15 cellular contexts compared by ENCODE assay signal in genomic region chr9:34428325-34428958, GRCh38. TPM values are rescaled to one million over a fixed set of nuclear protein-coding genes. Genes with fewer than 3 reads are reported as not detected.
DNase-seq lines count a peak whose midpoint lies in the region; ATAC-seq and TF ChIP-seq lines count a peak whose summit lies in the region.
"Had no signal": no experiment of that assay in that cellular context is flagged by ENCODE, and none has a peak within 500 bp of the region (broad histone marks: within the 10 kb centered on the region; RNA-seq: fewer than 3 reads in every experiment).

No MANE protein-coding gene starts in this region.

- peaks cover 4 to 69% of the 10 kb centered on the region in 2 experiments; a peak in 3 of 4 replicates for H3K4me1 ChIP-seq in SK-N-SH (ENCODE audit: control insufficient read depth in 1 of 2, insufficient read depth in 2 of 2, low read depth in 1 of 2, low read length in 1 of 2)
- H3K4me1 ChIP-seq: A549 had no signal

- peaks cover 8% of the 10 kb centered on the region for H3F3A ChIP-seq in SK-N-SH (replicated peaks; ENCODE audit: insufficient read depth)

- TF ChIP-seq EP300 in SK-N-SH (IDR thresholded peaks at IDR 0.05; ENCODE audit: borderline replicate concordance in 1 of 2, low read depth in 1 of 2, low read length in 1 of 2), result peak in 1 of 2 experiments; percentile 89; a peak in 2 of 4 replicates

- peaks cover 82% of the 10 kb centered on the region for H4K20me1 ChIP-seq in SK-N-SH (ENCODE audit: insufficient read depth)

- no peak overlapping the region for H3K9ac ChIP-seq in SK-N-SH

- POLR2A ChIA-PET in SK-N-SH (lab: Yijun Ruan, JAX), result interaction anchor here (0.8 to 1.8 kb wide), 3 partner anchors 12 to 150 kb away, joined by 3 to 4 read pairs (median 3); no protein-coding TSS in a partner anchor

- peaks cover 0 to 2% of the 10 kb centered on the region in 2 experiments for H3K36me3 ChIP-seq in SK-N-SH (replicated peaks in 1 of 2; ENCODE audit: control insufficient read depth in 1 of 2, insufficient read depth in 2 of 2, low read length in 1 of 2)
- H3K36me3 ChIP-seq: sigmoid colon had no signal

- CTCF ChIA-PET in SK-N-SH (lab: Yijun Ruan, JAX), result interaction anchor here (0.8 to 10.2 kb wide), 14 partner anchors 8 to 175 kb away, joined by 3 to 132 read pairs (median 3); no protein-coding TSS in a partner anchor

- ATAC-seq in GM18907 (IDR thresholded peaks at IDR 0.05; ENCODE audit: unreplicated experiment) (no peak), HG03135 (IDR thresholded peaks at IDR 0.05; ENCODE audit: unreplicated experiment) (no peak)
- ATAC-seq: A549; natural killer cell treated with Interleukin-12 subunit alpha and Interleukin-12 subunit beta and Interleukin-15 and Interleukin-18, amount 100 ng/mL, for 72 hours had no signal

- no peaks in the 10 kb centered on the region for H3K27me3 Mint-ChIP-seq in glutamatergic neuron (ENCODE audit: unreplicated experiment)
- H3K27me3 Mint-ChIP-seq: natural killer cell treated with Interleukin-12 subunit alpha and Interleukin-12 subunit beta and Interleukin-15 and Interleukin-18, amount 100 ng/mL, for 72 hours had no signal

- H2AFZ ChIP-seq in SK-N-SH (ENCODE audit: low read depth), result no peak overlapping the region

- no peaks in the 10 kb centered on the region for H3K9me2 ChIP-seq in SK-N-SH

- no peak for TF ChIP-seq RAD21 in SK-N-SH (IDR thresholded peaks at IDR 0.05; ENCODE audit: low read length)

- peaks cover 42% of the 10 kb centered on the region for H3K4me1 Mint-ChIP-seq in glutamatergic neuron (ENCODE audit: low read depth, unreplicated experiment)

- peak overlapping the region; percentile 81 for H3K27ac Mint-ChIP-seq in glutamatergic neuron (ENCODE audit: unreplicated experiment)
- H3K27ac Mint-ChIP-seq: natural killer cell treated with Interleukin-12 subunit alpha and Interleukin-12 subunit beta and Interleukin-15 and Interleukin-18, amount 100 ng/mL, for 72 hours had no signal

- peaks cover 7% of the 10 kb centered on the region for H3K9me3 Mint-ChIP-seq in glutamatergic neuron (ENCODE audit: unreplicated experiment)
- H3K9me3 Mint-ChIP-seq: natural killer cell treated with Interleukin-12 subunit alpha and Interleukin-12 subunit beta and Interleukin-15 and Interleukin-18, amount 100 ng/mL, for 72 hours had no signal

- no peak overlapping the region for H3K4me2 ChIP-seq in SK-N-SH
- H3K4me2 ChIP-seq: A549 had no signal

- WGBS in SK-N-SH (ENCODE audit: low lambda C conversion rate), result 76% methylated on average over 2 of the region's 2 CpGs

- no peak for TF ChIP-seq CTCF in SK-N-SH (IDR thresholded peaks at IDR 0.05)
- TF ChIP-seq CTCF in glutamatergic neuron (IDR thresholded peaks at IDR 0.05; ENCODE audit: partially characterized antibody, unreplicated experiment), result no peak

- peak overlapping the region in 1 of 2 experiments; percentile 93; a peak in 2 of 4 replicates for H3K27ac ChIP-seq in SK-N-SH (ENCODE audit: low read depth in 2 of 2, low read length in 1 of 2)
- H3K27ac ChIP-seq: A549, sigmoid colon had no signal

- peaks cover 19% of the 10 kb centered on the region; the same call in 1 of the 2 replicates for H3K79me2 ChIP-seq in SK-N-SH (ENCODE audit: insufficient read depth)

- no peaks in the 10 kb centered on the region for H3K36me3 Mint-ChIP-seq in glutamatergic neuron (ENCODE audit: unreplicated experiment)
- H3K36me3 Mint-ChIP-seq: natural killer cell treated with Interleukin-12 subunit alpha and Interleukin-12 subunit beta and Interleukin-15 and Interleukin-18, amount 100 ng/mL, for 72 hours had no signal

- H3K4me3 Mint-ChIP-seq in glutamatergic neuron (ENCODE audit: unreplicated experiment), result peak overlapping the region; percentile 57
- H3K4me3 Mint-ChIP-seq: natural killer cell treated with Interleukin-12 subunit alpha and Interleukin-12 subunit beta and Interleukin-15 and Interleukin-18, amount 100 ng/mL, for 72 hours had no signal

- DNase-seq in NCI-H2029 treated with DMSO at 0.1 percent for 48 hours (lab: John Stamatoyannopoulos, UW), result peak; percentile 69
- no peak for DNase-seq in NCI-H2029 (lab: John Stamatoyannopoulos, UW)
- peak; percentile 61 for DNase-seq in SK-N-SH
- no peak for DNase-seq in glutamatergic neuron
- DNase-seq in HuH-7 (ENCODE audit: low spot score), result no peak
- DNase-seq in DMS114 treated with DMSO at 0.1 percent for 48 hours (lab: John Stamatoyannopoulos, UW; ENCODE audit: unreplicated experiment), result no peak
- DNase-seq: activated naive CD4-positive, alpha-beta T cell treated with Interleukin-2 at 50 U/mL for 16 hours; cerebellar nuclear complex; KBM-7; sigmoid colon; stimulated activated naive CD4-positive, alpha-beta T cell had no signal

- no peaks in the 10 kb centered on the region for H3K9me3 ChIP-seq in SK-N-SH
- H3K9me3 ChIP-seq: A549, sigmoid colon had no signal

- H3K4me3 ChIP-seq in SK-N-SH (ENCODE audit: low read depth in 2 of 2, low read length in 1 of 2), result no peak overlapping the region
- H3K4me3 ChIP-seq: A549, sigmoid colon had no signal

- no peaks in the 10 kb centered on the region for H3K27me3 ChIP-seq in SK-N-SH (ENCODE audit: insufficient read depth)
- H3K27me3 ChIP-seq: sigmoid colon had no signal

TF ChIP-seq in SK-N-SH, 30 proteins besides CTCF, POLR2A, EP300 and RAD21:
- TF ChIP-seq ELF1 (IDR thresholded peaks at IDR 0.05), result no peak
- TF ChIP-seq FOSL2 (IDR thresholded peaks at IDR 0.05; ENCODE audit: borderline replicate concordance, low read depth), result no peak
- TF ChIP-seq GATA2 (CRISPR knock-in tag; IDR thresholded peaks at IDR 0.05), result peak; percentile 50; the same call in 1 of the 2 replicates
- TF ChIP-seq NFIC (IDR thresholded peaks at IDR 0.05; ENCODE audit: borderline replicate concordance), result no peak
- peak; percentile 49; the same call in 1 of the 2 replicates for TF ChIP-seq TCF12 (IDR thresholded peaks at IDR 0.05)
- no peak for TF ChIP-seq GABPA (IDR thresholded peaks at IDR 0.05; ENCODE audit: low read depth)
- peak; percentile 82 for TF ChIP-seq FOXJ3 (CRISPR knock-in tag; IDR thresholded peaks at IDR 0.05)
- no peak for TF ChIP-seq NRF1 (IDR thresholded peaks at IDR 0.05; ENCODE audit: low read depth, low read length)
- TF ChIP-seq RCOR1 (IDR thresholded peaks at IDR 0.05; ENCODE audit: low read length), result peak; percentile 52; the same call in 1 of the 2 replicates
TF ChIP-seq in SK-N-SH: peak in this region for 4.

RNA-seq across cellular contexts. Expression of gene FAM219A, which starts 29.9 kb away (rescaled TPM):
- 15.7 and 18.5 TPM in 2 replicates for polyA plus RNA-seq in SK-N-SH (2012; rRNA removed)
- polyA plus RNA-seq in SK-N-SH (2012; cell fraction: cytosol; rRNA removed), result 10.6 and 13.3 TPM in 2 replicates
- 44.4 and 52.5 TPM in 2 replicates for polyA plus RNA-seq in SK-N-SH (2012; cell fraction: nucleus; rRNA removed)
- total RNA-seq in glutamatergic neuron (ENCODE audit: unreplicated experiment), result 221 TPM

RNA-seq across cellular contexts. Expression of gene DNAI1, which starts 30.2 kb away (rescaled TPM):
- polyA plus RNA-seq in SK-N-SH (2012; rRNA removed), result 0.46 and 0.55 TPM in 2 replicates
- 0.12 and 0.22 TPM in 2 replicates for polyA plus RNA-seq in SK-N-SH (2012; cell fraction: cytosol; rRNA removed)
- polyA plus RNA-seq in SK-N-SH (2012; cell fraction: nucleus; rRNA removed), result 2.2 and 3.5 TPM in 2 replicates
- 1.2 TPM for total RNA-seq in glutamatergic neuron (ENCODE audit: unreplicated experiment)
- total RNA-seq: natural killer cell treated with Interleukin-12 subunit alpha and Interleukin-12 subunit beta and Interleukin-15 and Interleukin-18, amount 100 ng/mL, for 72 hours had no signal

RNA-seq across cellular contexts. Expression of gene MYORG, which starts 51.7 kb away (rescaled TPM):
- 0.97 and 1.1 TPM in 2 replicates for polyA plus RNA-seq in SK-N-SH (2012; rRNA removed)
- 1.2 and 1.5 TPM in 2 replicates for polyA plus RNA-seq in SK-N-SH (2012; cell fraction: cytosol; rRNA removed)
- polyA plus RNA-seq in SK-N-SH (2012; cell fraction: nucleus; rRNA removed), result 0.92 and 1.2 TPM in 2 replicates
- total RNA-seq in glutamatergic neuron (ENCODE audit: unreplicated experiment), result 4.6 TPM

Comparison
In these comparisons a context has a peak if more than half of its experiments do, and no peak if none do; other contexts are left out.
1. DNase-seq: peak in NCI-H2029 treated with DMSO at 0.1 percent for 48 hours (single experiment) and SK-N-SH (single experiment); none in NCI-H2029 (single experiment), glutamatergic neuron (single experiment), HuH-7 (single experiment) and DMS114 treated with DMSO at 0.1 percent for 48 hours (single experiment).